Comparison of ENCODE assay signal across 25 cellular contexts in genomic region chr13:112159575-112160547, GRCh38.
DNase-seq lines count a peak whose midpoint lies in the region; ATAC-seq and TF ChIP-seq lines count a peak whose summit lies in the region.
"Had no signal": no experiment of that assay in that cellular context is flagged by ENCODE, and none has a peak within 500 bp of the region (broad histone marks: within the 10 kb centered on the region; RNA-seq: fewer than 3 reads in every experiment).

No MANE protein-coding gene starts in this region.

- H3K36me3 ChIP-seq in colonic mucosa (no peaks in the 10 kb centered on the region), neuronal stem cell (replicated peaks in 1 of 2; ENCODE audit: control insufficient read depth in 2 of 2, insufficient read depth in 2 of 2, low read length in 2 of 2) (no peaks in the 10 kb centered on the region)
- H3K36me3 ChIP-seq: right atrium auricular region, thoracic aorta had no signal

- H3K4ac ChIP-seq in H9 (ENCODE audit: low read depth, low read length) (no peak overlapping the region), neuronal stem cell (ENCODE audit: low read length) (peak overlapping the region; percentile 68)

- H2BK15ac ChIP-seq in H9 (ENCODE audit: low read depth, low read length) (no peak overlapping the region), neuronal stem cell (ENCODE audit: low read length) (peak overlapping the region; percentile 64)

- H2BK5ac ChIP-seq in H9 (ENCODE audit: insufficient read length, low read length) (no peak overlapping the region), neuronal stem cell (ENCODE audit: low read length) (peak overlapping the region; percentile 92)

- H2AK5ac ChIP-seq in H9 (ENCODE audit: insufficient read length, low read length) (no peak overlapping the region), neuronal stem cell (ENCODE audit: low read depth, low read length) (peak overlapping the region; percentile 50)

- peak; percentile 52 for ATAC-seq in left lobe of liver
- no peak for ATAC-seq in HG02588 (IDR thresholded peaks at IDR 0.05; ENCODE audit: unreplicated experiment)
- no peak for ATAC-seq in HG02981 (IDR thresholded peaks at IDR 0.05; ENCODE audit: unreplicated experiment)
- ATAC-seq: activated naive CD8-positive, alpha-beta T cell treated with anti-CD3 and anti-CD28 coated beads, Interleukin-2, amount 50 U/mL, for 24 hours; foreskin keratinocyte; PC-3 had no signal

- H3K4me2 ChIP-seq in H9 (ENCODE audit: insufficient read depth, insufficient read length, low read length), result peak overlapping the region; percentile 1
- H3K4me2 ChIP-seq in neuronal stem cell (ENCODE audit: insufficient read depth, low read length, poor library complexity, severe bottlenecking), result no peak overlapping the region

- H2AFZ ChIP-seq in H9 (ENCODE audit: low read length), result no peak overlapping the region
- no peak overlapping the region for H2AFZ ChIP-seq in neuronal stem cell (ENCODE audit: low read length)

- no peak overlapping the region for H4K5ac ChIP-seq in H9 (ENCODE audit: insufficient read length, low read depth, low read length)

- peaks cover 5 to 36% (median 16%) of the 10 kb centered on the region in 3 experiments for H3K36me3 Mint-ChIP-seq in H9 (ENCODE audit: insufficient read depth in 1 of 3, low read depth in 3 of 3)

- H3K27me3 ChIP-seq in H9 (ENCODE audit: insufficient read depth, low read length) (no peaks in the 10 kb centered on the region), colonic mucosa (no peaks in the 10 kb centered on the region), neuronal stem cell (ENCODE audit: control insufficient read depth in 3 of 3, insufficient read depth in 3 of 3, low read depth in 1 of 3, low read length in 3 of 3) (no peaks in the 10 kb centered on the region)
- H3K27me3 ChIP-seq: foreskin keratinocyte, right atrium auricular region had no signal

- intact Hi-C loops in colonic mucosa (cut with DNase I), result no loop called here

- no CpG with 5 or more reads among the region's 17 CpGs for WGBS in H9 (ENCODE audit: extremely low coverage, insufficient read length, low lambda C conversion rate)
- WGBS in neuronal stem cell (ENCODE audit: extremely low coverage in 2 of 2, insufficient read length in 2 of 2, insufficient replicate concordance in 1 of 2), 2 donors, result no CpG with 5 or more reads among the region's 17 CpGs

- H3K27ac Mint-ChIP-seq in H9, result peak overlapping the region; percentile 28 to 99 (median 99); a peak in 5 of 7 replicates
- H3K27ac Mint-ChIP-seq: activated CD4-positive, alpha-beta memory T cell treated with anti-CD3 and anti-CD28 coated beads, Interleukin-2, amount 10 ng/mL, durations not matched to agents 7 days and 5 days; activated naive CD8-positive, alpha-beta T cell treated with anti-CD3 and anti-CD28 coated beads, Interleukin-2, amount 50 U/mL, for 24 hours had no signal

- H3K9ac ChIP-seq in H9 (ENCODE audit: extremely low read depth, insufficient read length, low read length) (no peak overlapping the region), colonic mucosa (ENCODE audit: low read depth in 2 of 2, low read length in 2 of 2) (no peak overlapping the region), neuronal stem cell (ENCODE audit: low read depth, low read length, poor library complexity) (no peak overlapping the region)

- H4K91ac ChIP-seq in H9 (ENCODE audit: insufficient read length, low read depth, low read length) (no peak overlapping the region), neuronal stem cell (ENCODE audit: low read depth, low read length, poor library complexity) (peak overlapping the region; percentile 96)

- H4K8ac ChIP-seq in H9 (replicated peaks; ENCODE audit: insufficient read length, low read depth, low read length) (no peak overlapping the region), neuronal stem cell (ENCODE audit: low read depth, low read length) (no peak overlapping the region)

- H3K9me3 ChIP-seq in H9 (ENCODE audit: control insufficient read depth, low read depth, low read length) (no peaks in the 10 kb centered on the region), colonic mucosa (no peaks in the 10 kb centered on the region), neuronal stem cell (replicated peaks in 1 of 2; ENCODE audit: control insufficient read depth in 2 of 2, insufficient read depth in 1 of 2, low read depth in 1 of 2, low read length in 2 of 2) (peaks cover 0 to 19% of the 10 kb centered on the region in 2 donors)
- H3K9me3 ChIP-seq: thoracic aorta had no signal

- H3K27ac ChIP-seq in H9 (ENCODE audit: insufficient read length, low read depth, low read length) (no peak overlapping the region), colonic mucosa (no peak overlapping the region), neuronal stem cell (replicated peaks; ENCODE audit: low read length) (peak overlapping the region; percentile 97), coronary artery (no peak overlapping the region)
- H3K27ac ChIP-seq: foreskin keratinocyte, right atrium auricular region, thoracic aorta had no signal

- peak overlapping the region; percentile 57 for H3T11ph ChIP-seq in H9 (ENCODE audit: low read length)

- H2BK12ac ChIP-seq in H9 (ENCODE audit: insufficient read length, low read depth, low read length) (no peak overlapping the region), neuronal stem cell (ENCODE audit: low read length) (peak overlapping the region; percentile 85)

- H3K4me1 ChIP-seq in H9 (ENCODE audit: insufficient read depth, low read length), result peaks cover 13% of the 10 kb centered on the region; the same call in 1 of the 2 replicates
- peaks cover 3% of the 10 kb centered on the region for H3K4me1 ChIP-seq in colonic mucosa
- peaks cover 25 to 40% of the 10 kb centered on the region in 2 donors for H3K4me1 ChIP-seq in neuronal stem cell (ENCODE audit: control insufficient read depth in 2 of 2, insufficient read depth in 1 of 2, low read depth in 1 of 2, low read length in 2 of 2)
- H3K4me1 ChIP-seq: foreskin keratinocyte, right atrium auricular region had no signal

- no peak for DNase-seq in H9
- peak; percentile 87 for DNase-seq in colonic mucosa
- no peak for DNase-seq in left lobe of liver (ENCODE audit: low spot score)
- no peak for DNase-seq in neuronal stem cell (ENCODE audit: low spot score)
- DNase-seq in coronary artery (ENCODE audit: low spot score), result no peak
- DNase-seq in NCI-H146 (lab: John Stamatoyannopoulos, UW), result no peak
- DNase-seq: activated CD4-positive, alpha-beta memory T cell treated with anti-CD3 and anti-CD28 coated beads, Interleukin-2, amount 10 ng/mL, durations not matched to agents 7 days and 5 days; activated gamma-delta T cell treated with Interleukin-2 at 50 U/mL for 16 hours; activated naive CD8-positive, alpha-beta T cell treated with anti-CD3 and anti-CD28 coated beads, Interleukin-2, amount 50 U/mL, for 24 hours; C1 segment of cervical spinal cord; effector CD8-positive, alpha-beta T cell; foreskin keratinocyte; HCEC 1CT; IMR-90; NCI-H1105; PC-3; SHP77; stimulated activated CD4-positive, alpha-beta T cell treated with anti-CD3 and anti-CD28 coated beads, Interleukin-12 subunit alpha, Interleukin-12 subunit beta, amount 100 ng/mL, for 4 hours; stimulated activated CD4-positive, alpha-beta T cell treated with anti-CD3 and anti-CD28 coated beads, Interleukin-4, amount 100 ng/mL, for 24 hours; stimulated activated naive CD4-positive, alpha-beta T cell treated with Interleukin-2 at 50 U/mL for 16 hours had no signal

- H3K4me1 Mint-ChIP-seq in H9, result peaks cover 45 to 53% of the 10 kb centered on the region in 2 experiments
- H3K4me1 Mint-ChIP-seq: activated CD4-positive, alpha-beta memory T cell treated with anti-CD3 and anti-CD28 coated beads, Interleukin-2, amount 10 ng/mL, durations not matched to agents 7 days and 5 days; activated naive CD8-positive, alpha-beta T cell treated with anti-CD3 and anti-CD28 coated beads, Interleukin-2, amount 50 U/mL, for 24 hours had no signal

- H3K23ac ChIP-seq in H9 (ENCODE audit: insufficient read length, low read depth, low read length), result no peak overlapping the region
- no peak overlapping the region for H3K23ac ChIP-seq in neuronal stem cell (ENCODE audit: low read depth, low read length, poor library complexity)

- H2BK120ac ChIP-seq in H9 (ENCODE audit: low read depth, low read length, poor library complexity, severe bottlenecking) (peak overlapping the region; percentile 25), neuronal stem cell (ENCODE audit: low read depth, low read length) (peak overlapping the region; percentile 85)

- no peak overlapping the region; a peak in 1 of 5 replicates for H3K4me3 Mint-ChIP-seq in H9
- H3K4me3 Mint-ChIP-seq: activated CD4-positive, alpha-beta memory T cell treated with anti-CD3 and anti-CD28 coated beads, Interleukin-2, amount 10 ng/mL, durations not matched to agents 7 days and 5 days; activated naive CD8-positive, alpha-beta T cell treated with anti-CD3 and anti-CD28 coated beads, Interleukin-2, amount 50 U/mL, for 24 hours had no signal

- H3K9me3 Mint-ChIP-seq in H9, result peaks cover 17% of the 10 kb centered on the region in 2 experiments

- H3K23me2 ChIP-seq in H9 (ENCODE audit: insufficient read length, low read depth, low read length, poor library complexity, severe bottlenecking), result no peaks in the 10 kb centered on the region

- peak overlapping the region; percentile 12 for H3K18ac ChIP-seq in H9 (ENCODE audit: insufficient read length, low read depth, low read length)
- peak overlapping the region; percentile 96 for H3K18ac ChIP-seq in neuronal stem cell (ENCODE audit: low read length)

- H3K27me3 Mint-ChIP-seq in H9 (ENCODE audit: low read depth), result peaks cover 2% of the 10 kb centered on the region; the same call in 1 of the 2 replicates

- no peaks in the 10 kb centered on the region for H3K79me1 ChIP-seq in H9 (ENCODE audit: insufficient read depth, low read depth, low read length, poor library complexity, severe bottlenecking)
- H3K79me1 ChIP-seq in neuronal stem cell (ENCODE audit: low read depth, low read length), result no peaks in the 10 kb centered on the region

- no peak overlapping the region for H3K56ac ChIP-seq in H9 (ENCODE audit: insufficient read length, low read depth, low read length)

- no peaks in the 10 kb centered on the region for H4K20me1 ChIP-seq in H9 (ENCODE audit: control insufficient read depth, insufficient read depth, insufficient read length)

- no peaks in the 10 kb centered on the region for H3K79me2 ChIP-seq in H9 (ENCODE audit: insufficient read depth, low read length)

- peak overlapping the region; percentile 3; the same call in 1 of the 2 replicates for H3K14ac ChIP-seq in H9 (ENCODE audit: insufficient read depth, low read length)
- H3K14ac ChIP-seq in neuronal stem cell (ENCODE audit: low read length), result no peak overlapping the region

- TF ChIP-seq CTCF in H9 (conservative IDR thresholded peaks at IDR 0.05) (no peak), colonic mucosa (IDR thresholded peaks at IDR 0.05) (no peak), coronary artery (IDR thresholded peaks at IDR 0.05) (no peak)

- H2BK20ac ChIP-seq in H9 (ENCODE audit: low read depth, low read length, poor library complexity, severe bottlenecking), result no peak overlapping the region

- H3K4me3 ChIP-seq in colonic mucosa (no peak overlapping the region), neuronal stem cell (ENCODE audit: low read length in 2 of 2) (peak overlapping the region in 1 of 2 donors; percentile 0), coronary artery (no peak overlapping the region)
- H3K4me3 ChIP-seq: lung, right atrium auricular region, thoracic aorta had no signal
